In the genomic region with DNA sequence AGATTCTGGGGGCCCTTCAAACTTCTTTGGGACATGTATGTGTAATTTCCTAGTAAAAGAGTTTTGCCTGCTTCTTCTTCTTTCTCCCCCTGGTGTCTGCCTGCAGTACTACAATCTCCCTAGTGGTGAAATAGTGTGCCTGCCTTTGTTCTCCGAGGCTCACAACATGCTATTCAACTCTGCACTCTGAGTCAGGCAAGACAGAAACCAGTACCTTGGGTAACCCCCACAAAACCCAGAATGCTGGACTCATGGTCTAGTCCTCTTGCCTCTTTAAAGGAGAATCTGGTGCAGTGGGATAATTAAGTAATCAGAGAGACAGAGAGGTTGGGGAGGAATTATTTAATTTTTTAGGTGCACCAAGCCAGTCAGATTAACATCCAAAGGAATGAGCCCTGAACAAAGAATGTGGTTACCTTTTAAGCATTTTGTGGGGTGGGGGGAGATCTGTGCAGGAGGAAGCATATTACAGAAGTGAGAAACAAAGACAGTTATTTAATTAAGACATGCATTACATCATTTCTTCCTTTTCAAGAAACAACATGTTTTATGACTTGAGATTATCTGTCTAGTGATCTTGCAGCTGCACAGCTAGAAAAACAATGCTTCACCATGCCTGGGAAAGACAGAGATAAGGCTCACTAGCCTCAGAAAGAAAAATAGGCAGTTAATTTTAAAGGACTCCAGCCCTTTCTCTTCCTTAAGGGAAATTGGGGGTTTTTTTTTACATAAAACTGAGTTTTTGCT, we compare ENCODE assay signal across 1 cellular context.
TF ChIP-seq lines count a peak whose summit lies in the region.

No MANE protein-coding gene starts in this region.

TF ChIP-seq in GM12878, 131 proteins besides CTCF, POLR2A, EP300 and RAD21 (continued from another document and continues in another):
- TF ChIP-seq, protein P1, sequence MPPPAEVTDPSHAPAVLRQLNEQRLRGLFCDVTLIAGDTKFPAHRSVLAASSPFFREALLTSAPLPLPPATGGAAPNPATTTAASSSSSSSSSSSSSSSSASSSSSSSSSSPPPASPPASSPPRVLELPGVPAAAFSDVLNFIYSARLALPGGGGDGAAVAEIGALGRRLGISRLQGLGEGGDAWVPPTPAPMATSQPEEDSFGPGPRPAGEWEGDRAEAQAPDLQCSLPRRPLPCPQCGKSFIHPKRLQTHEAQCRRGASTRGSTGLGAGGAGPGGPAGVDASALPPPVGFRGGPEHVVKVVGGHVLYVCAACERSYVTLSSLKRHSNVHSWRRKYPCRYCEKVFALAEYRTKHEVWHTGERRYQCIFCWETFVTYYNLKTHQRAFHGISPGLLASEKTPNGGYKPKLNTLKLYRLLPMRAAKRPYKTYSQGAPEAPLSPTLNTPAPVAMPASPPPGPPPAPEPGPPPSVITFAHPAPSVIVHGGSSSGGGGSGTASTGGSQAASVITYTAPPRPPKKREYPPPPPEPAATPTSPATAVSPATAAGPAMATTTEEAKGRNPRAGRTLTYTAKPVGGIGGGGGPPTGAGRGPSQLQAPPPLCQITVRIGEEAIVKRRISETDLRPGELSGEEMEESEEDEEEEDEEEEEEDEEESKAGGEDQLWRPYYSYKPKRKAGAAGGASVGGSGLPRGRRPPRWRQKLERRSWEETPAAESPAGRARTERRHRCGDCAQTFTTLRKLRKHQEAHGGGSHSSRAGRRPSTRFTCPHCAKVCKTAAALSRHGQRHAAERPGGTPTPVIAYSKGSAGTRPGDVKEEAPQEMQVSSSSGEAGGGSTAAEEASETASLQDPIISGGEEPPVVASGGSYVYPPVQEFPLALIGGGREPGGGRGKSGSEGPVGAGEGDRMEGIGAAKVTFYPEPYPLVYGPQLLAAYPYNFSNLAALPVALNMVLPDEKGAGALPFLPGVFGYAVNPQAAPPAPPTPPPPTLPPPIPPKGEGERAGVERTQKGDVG (CRISPR knock-in tag; IDR thresholded peaks at IDR 0.05): no peak
- TF ChIP-seq MXI1 (IDR thresholded peaks at IDR 0.05; ENCODE audit: low read depth, low read length) (no peak), JUNB (IDR thresholded peaks at IDR 0.05) (peak; percentile 63; the same call in 1 of the 2 replicates), FOXM1 (IDR thresholded peaks at IDR 0.05; ENCODE audit: low read depth, low read length) (peak; percentile 91), KLF5 (IDR thresholded peaks at IDR 0.05; ENCODE audit: partially characterized antibody) (peak; percentile 69), PAX5 (IDR thresholded peaks at IDR 0.05; ENCODE audit: borderline replicate concordance, low read depth, low read length) (no peak), YY1 (IDR thresholded peaks at IDR 0.05; ENCODE audit: low read depth, low read length) (peak; percentile 43; the same call in 1 of the 2 replicates), ETV6 (conservative IDR thresholded peaks at IDR 0.05 in 1 of 2, IDR thresholded peaks at IDR 0.05 in 1 of 2; ENCODE audit: borderline replicate concordance in 1 of 2, low read depth in 1 of 2) (peak in 1 of 2 experiments; percentile 43; a peak in 1 of 4 replicates), NRF1 (conservative IDR thresholded peaks at IDR 0.05; ENCODE audit: low read depth, low read length) (no peak), RB1 (IDR thresholded peaks at IDR 0.05; ENCODE audit: borderline replicate concordance) (no peak), ATF7 (IDR thresholded peaks at IDR 0.05; ENCODE audit: low read depth) (peak; percentile 98), SUPT20H (IDR thresholded peaks at IDR 0.05; ENCODE audit: borderline replicate concordance, control insufficient read depth, low read depth, low read length) (no peak), ZNF24 (IDR thresholded peaks at IDR 0.05) (peak; percentile 92), LARP7 (IDR thresholded peaks at IDR 0.05) (no peak), ZZZ3 (IDR thresholded peaks at IDR 0.05; ENCODE audit: control insufficient read depth, insufficient read length, low read depth) (no peak), NFIC (IDR thresholded peaks at IDR 0.05; ENCODE audit: low read depth, low read length) (peak; percentile 94; the same call in 1 of the 2 replicates), HDGF (IDR thresholded peaks at IDR 0.05) (no peak), GATAD2B (conservative IDR thresholded peaks at IDR 0.05; ENCODE audit: low read depth) (peak; percentile 71; the same call in 1 of the 2 replicates), CBFB (IDR thresholded peaks at IDR 0.05; ENCODE audit: low read depth) (peak; percentile 63; the same call in 1 of the 2 replicates), NFYA (IDR thresholded peaks at IDR 0.05; ENCODE audit: borderline replicate concordance, low read depth, low read length) (no peak), BACH1 (IDR thresholded peaks at IDR 0.05; ENCODE audit: borderline replicate concordance) (0 out of 2 replicates have a peak, but pooled peaks have one; percentile 14), WRNIP1 (IDR thresholded peaks at IDR 0.05; ENCODE audit: borderline replicate concordance, low read depth, low read length) (no peak), POLR2AphosphoS2 (IDR thresholded peaks at IDR 0.05; ENCODE audit: low read depth, low read length) (no peak), SRF (IDR thresholded peaks at IDR 0.05; ENCODE audit: low read depth in 2 of 2, low read length in 2 of 2) (no peak), POU2F2 (IDR thresholded peaks at IDR 0.05; ENCODE audit: borderline replicate concordance, low read depth, low read length) (no peak), NKRF (conservative IDR thresholded peaks at IDR 0.05) (no peak), ZBED1 (IDR thresholded peaks at IDR 0.05; ENCODE audit: borderline replicate concordance) (0 out of 2 replicates have a peak, but pooled peaks have one; percentile 24), ASH2L (IDR thresholded peaks at IDR 0.05; ENCODE audit: borderline replicate concordance, low read depth) (0 out of 2 replicates have a peak, but pooled peaks have one; percentile 30), SMC3 (IDR thresholded peaks at IDR 0.05; ENCODE audit: borderline replicate concordance, low read length) (peak; percentile 76), EED (IDR thresholded peaks at IDR 0.05; ENCODE audit: low read depth) (peak; percentile 57), HDAC2 (IDR thresholded peaks at IDR 0.05) (no peak), SUZ12 (IDR thresholded peaks at IDR 0.05; ENCODE audit: unreplicated experiment) (no peak), ZBTB11 (CRISPR knock-in tag; IDR thresholded peaks at IDR 0.05) (no peak), BRCA1 (IDR thresholded peaks at IDR 0.05; ENCODE audit: low read depth, low read length) (no peak), SMAD5 (IDR thresholded peaks at IDR 0.05; ENCODE audit: low read depth) (peak; percentile 41; the same call in 1 of the 2 replicates)
- TF ChIP-seq, protein P2, sequence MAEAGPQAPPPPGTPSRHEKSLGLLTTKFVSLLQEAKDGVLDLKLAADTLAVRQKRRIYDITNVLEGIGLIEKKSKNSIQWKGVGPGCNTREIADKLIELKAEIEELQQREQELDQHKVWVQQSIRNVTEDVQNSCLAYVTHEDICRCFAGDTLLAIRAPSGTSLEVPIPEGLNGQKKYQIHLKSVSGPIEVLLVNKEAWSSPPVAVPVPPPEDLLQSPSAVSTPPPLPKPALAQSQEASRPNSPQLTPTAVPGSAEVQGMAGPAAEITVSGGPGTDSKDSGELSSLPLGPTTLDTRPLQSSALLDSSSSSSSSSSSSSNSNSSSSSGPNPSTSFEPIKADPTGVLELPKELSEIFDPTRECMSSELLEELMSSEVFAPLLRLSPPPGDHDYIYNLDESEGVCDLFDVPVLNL (IDR thresholded peaks at IDR 0.05; ENCODE audit: low read depth, low read length): no peak
- TF ChIP-seq, protein P3, sequence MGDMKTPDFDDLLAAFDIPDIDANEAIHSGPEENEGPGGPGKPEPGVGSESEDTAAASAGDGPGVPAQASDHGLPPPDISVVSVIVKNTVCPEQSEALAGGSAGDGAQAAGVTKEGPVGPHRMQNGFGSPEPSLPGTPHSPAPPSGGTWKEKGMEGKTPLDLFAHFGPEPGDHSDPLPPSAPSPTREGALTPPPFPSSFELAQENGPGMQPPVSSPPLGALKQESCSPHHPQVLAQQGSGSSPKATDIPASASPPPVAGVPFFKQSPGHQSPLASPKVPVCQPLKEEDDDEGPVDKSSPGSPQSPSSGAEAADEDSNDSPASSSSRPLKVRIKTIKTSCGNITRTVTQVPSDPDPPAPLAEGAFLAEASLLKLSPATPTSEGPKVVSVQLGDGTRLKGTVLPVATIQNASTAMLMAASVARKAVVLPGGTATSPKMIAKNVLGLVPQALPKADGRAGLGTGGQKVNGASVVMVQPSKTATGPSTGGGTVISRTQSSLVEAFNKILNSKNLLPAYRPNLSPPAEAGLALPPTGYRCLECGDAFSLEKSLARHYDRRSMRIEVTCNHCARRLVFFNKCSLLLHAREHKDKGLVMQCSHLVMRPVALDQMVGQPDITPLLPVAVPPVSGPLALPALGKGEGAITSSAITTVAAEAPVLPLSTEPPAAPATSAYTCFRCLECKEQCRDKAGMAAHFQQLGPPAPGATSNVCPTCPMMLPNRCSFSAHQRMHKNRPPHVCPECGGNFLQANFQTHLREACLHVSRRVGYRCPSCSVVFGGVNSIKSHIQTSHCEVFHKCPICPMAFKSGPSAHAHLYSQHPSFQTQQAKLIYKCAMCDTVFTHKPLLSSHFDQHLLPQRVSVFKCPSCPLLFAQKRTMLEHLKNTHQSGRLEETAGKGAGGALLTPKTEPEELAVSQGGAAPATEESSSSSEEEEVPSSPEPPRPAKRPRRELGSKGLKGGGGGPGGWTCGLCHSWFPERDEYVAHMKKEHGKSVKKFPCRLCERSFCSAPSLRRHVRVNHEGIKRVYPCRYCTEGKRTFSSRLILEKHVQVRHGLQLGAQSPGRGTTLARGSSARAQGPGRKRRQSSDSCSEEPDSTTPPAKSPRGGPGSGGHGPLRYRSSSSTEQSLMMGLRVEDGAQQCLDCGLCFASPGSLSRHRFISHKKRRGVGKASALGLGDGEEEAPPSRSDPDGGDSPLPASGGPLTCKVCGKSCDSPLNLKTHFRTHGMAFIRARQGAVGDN (IDR thresholded peaks at IDR 0.05): no peak
- TF ChIP-seq, protein P4, sequence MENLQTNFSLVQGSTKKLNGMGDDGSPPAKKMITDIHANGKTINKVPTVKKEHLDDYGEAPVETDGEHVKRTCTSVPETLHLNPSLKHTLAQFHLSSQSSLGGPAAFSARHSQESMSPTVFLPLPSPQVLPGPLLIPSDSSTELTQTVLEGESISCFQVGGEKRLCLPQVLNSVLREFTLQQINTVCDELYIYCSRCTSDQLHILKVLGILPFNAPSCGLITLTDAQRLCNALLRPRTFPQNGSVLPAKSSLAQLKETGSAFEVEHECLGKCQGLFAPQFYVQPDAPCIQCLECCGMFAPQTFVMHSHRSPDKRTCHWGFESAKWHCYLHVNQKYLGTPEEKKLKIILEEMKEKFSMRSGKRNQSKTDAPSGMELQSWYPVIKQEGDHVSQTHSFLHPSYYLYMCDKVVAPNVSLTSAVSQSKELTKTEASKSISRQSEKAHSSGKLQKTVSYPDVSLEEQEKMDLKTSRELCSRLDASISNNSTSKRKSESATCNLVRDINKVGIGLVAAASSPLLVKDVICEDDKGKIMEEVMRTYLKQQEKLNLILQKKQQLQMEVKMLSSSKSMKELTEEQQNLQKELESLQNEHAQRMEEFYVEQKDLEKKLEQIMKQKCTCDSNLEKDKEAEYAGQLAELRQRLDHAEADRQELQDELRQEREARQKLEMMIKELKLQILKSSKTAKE (IDR thresholded peaks at IDR 0.05; ENCODE audit: low read depth, poor library complexity, severe bottlenecking): peak; percentile 90
- TF ChIP-seq, protein P5, sequence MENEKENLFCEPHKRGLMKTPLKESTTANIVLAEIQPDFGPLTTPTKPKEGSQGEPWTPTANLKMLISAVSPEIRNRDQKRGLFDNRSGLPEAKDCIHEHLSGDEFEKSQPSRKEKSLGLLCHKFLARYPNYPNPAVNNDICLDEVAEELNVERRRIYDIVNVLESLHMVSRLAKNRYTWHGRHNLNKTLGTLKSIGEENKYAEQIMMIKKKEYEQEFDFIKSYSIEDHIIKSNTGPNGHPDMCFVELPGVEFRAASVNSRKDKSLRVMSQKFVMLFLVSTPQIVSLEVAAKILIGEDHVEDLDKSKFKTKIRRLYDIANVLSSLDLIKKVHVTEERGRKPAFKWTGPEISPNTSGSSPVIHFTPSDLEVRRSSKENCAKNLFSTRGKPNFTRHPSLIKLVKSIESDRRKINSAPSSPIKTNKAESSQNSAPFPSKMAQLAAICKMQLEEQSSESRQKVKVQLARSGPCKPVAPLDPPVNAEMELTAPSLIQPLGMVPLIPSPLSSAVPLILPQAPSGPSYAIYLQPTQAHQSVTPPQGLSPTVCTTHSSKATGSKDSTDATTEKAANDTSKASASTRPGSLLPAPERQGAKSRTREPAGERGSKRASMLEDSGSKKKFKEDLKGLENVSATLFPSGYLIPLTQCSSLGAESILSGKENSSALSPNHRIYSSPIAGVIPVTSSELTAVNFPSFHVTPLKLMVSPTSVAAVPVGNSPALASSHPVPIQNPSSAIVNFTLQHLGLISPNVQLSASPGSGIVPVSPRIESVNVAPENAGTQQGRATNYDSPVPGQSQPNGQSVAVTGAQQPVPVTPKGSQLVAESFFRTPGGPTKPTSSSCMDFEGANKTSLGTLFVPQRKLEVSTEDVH (IDR thresholded peaks at IDR 0.05; ENCODE audit: low read depth, partially characterized antibody): no peak
